ENCODE assay signal across 14 cellular contexts in the genomic region with DNA sequence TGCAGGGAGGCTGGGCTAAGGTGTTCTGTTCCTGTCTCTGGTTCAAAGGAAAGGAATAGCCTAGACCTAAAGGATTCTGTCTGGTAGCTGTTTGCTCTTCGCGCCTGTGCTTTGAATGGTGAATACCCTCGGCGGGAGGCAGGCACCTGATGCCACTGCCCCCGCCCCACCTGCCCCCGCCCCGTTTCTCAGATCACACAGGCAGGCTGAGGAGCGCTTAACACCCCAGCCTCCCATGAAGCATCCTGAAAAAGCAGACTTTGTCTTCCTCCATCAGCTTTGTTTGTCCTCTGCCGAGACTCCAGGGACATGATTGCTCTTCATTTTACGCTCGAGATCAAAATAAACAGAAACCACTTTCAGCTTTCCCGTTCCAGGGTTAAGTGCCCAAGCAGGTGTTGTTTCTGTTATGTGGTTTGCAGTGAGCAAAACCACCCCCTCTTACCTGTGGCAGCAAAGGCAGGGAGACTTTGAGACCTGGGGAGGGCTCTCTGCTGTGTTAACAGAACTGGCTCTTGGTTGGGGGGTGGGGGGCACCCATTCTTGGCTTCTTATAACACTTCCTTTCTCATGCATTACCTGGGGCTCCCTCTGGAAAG.
DNase-seq lines count a peak whose midpoint lies in the region; ATAC-seq and TF ChIP-seq lines count a peak whose summit lies in the region.
"Had no signal": no experiment of that assay in that cellular context is flagged by ENCODE, and none has a peak within 500 bp of the region (broad histone marks: within the 10 kb centered on the region; RNA-seq: fewer than 3 reads in every experiment).

No MANE protein-coding gene starts in this region.

- H3K36me3 Mint-ChIP-seq in neural progenitor cell: peaks cover 2% of the 10 kb centered on the region
- no peaks in the 10 kb centered on the region for H3K36me3 Mint-ChIP-seq in activated T-cell treated with anti-CD3 and anti-CD28 coated beads, Interleukin-2, amount 50 U/mL, for 4 hours (ENCODE audit: insufficient read depth)
- no peaks in the 10 kb centered on the region for H3K36me3 Mint-ChIP-seq in naive thymus-derived CD4-positive, alpha-beta T cell

- CTCF ChIA-PET in HEK293T (lab: Yijun Ruan, JAX): no interaction called here
- CTCF ChIA-PET in naive thymus-derived CD4-positive, alpha-beta T cell (lab: Charles Lee): no interaction called here

- H3K9me3 ChIP-seq in HUES48 (ENCODE audit: control insufficient read depth, insufficient read depth, low read length) (no peaks in the 10 kb centered on the region), neural progenitor cell (ENCODE audit: low read depth) (no peaks in the 10 kb centered on the region)
- no peaks in the 10 kb centered on the region for H3K9me3 ChIP-seq in naive thymus-derived CD4-positive, alpha-beta T cell (ENCODE audit: control insufficient read depth in 2 of 3, low read length in 3 of 3)
- H3K9me3 ChIP-seq: heart right ventricle had no signal

- no peak for TF ChIP-seq CTCF in neural progenitor cell (IDR thresholded peaks at IDR 0.05)

- no peaks in the 10 kb centered on the region for H3K9me3 Mint-ChIP-seq in neural progenitor cell
- H3K9me3 Mint-ChIP-seq in activated T-cell treated with anti-CD3 and anti-CD28 coated beads, Interleukin-2, amount 50 U/mL, for 4 hours: no peaks in the 10 kb centered on the region
- no peaks in the 10 kb centered on the region for H3K9me3 Mint-ChIP-seq in naive thymus-derived CD4-positive, alpha-beta T cell
- H3K9me3 Mint-ChIP-seq: activated naive CD8-positive, alpha-beta T cell treated with anti-CD3 and anti-CD28 coated beads, Interleukin-2, amount 50 U/mL, for 24 hours had no signal

- H3F3A ChIP-seq in neural progenitor cell (ENCODE audit: low read depth): peaks cover 37% of the 10 kb centered on the region

- H3K27me3 ChIP-seq in HUES48 (ENCODE audit: control insufficient read depth, insufficient read depth, low read length) (no peaks in the 10 kb centered on the region), neural progenitor cell (no peaks in the 10 kb centered on the region)
- no peaks in the 10 kb centered on the region for H3K27me3 ChIP-seq in naive thymus-derived CD4-positive, alpha-beta T cell (ENCODE audit: control insufficient read depth in 2 of 2, insufficient read depth in 2 of 2, low read length in 2 of 2)
- H3K27me3 ChIP-seq: heart right ventricle had no signal

- H4K20me1 ChIP-seq in neural progenitor cell (ENCODE audit: low read depth): no peaks in the 10 kb centered on the region

- intact Hi-C loops in naive thymus-derived CD4-positive, alpha-beta T cell (cut with micrococcal nuclease): loop anchor here in 1 of 2 donors (5.0 kb wide), 1 partner anchor 969 kb away; no protein-coding TSS in a partner anchor

- peak overlapping the region; percentile 60 for H3K4me2 ChIP-seq in neural progenitor cell

- ATAC-seq in activated T-cell treated with anti-CD3 and anti-CD28 coated beads, Interleukin-2, amount 50 U/mL, for 4 hours: no peak
- no peak for ATAC-seq in naive thymus-derived CD4-positive, alpha-beta T cell
- no peak for ATAC-seq in HG02610 (IDR thresholded peaks at IDR 0.05; ENCODE audit: unreplicated experiment)
- ATAC-seq: activated naive CD8-positive, alpha-beta T cell treated with anti-CD3 and anti-CD28 coated beads, Interleukin-2, amount 50 U/mL, for 24 hours; heart right ventricle had no signal

- H3K36me3 ChIP-seq in HUES48 (ENCODE audit: control insufficient read depth, insufficient read depth, low read length): no peaks in the 10 kb centered on the region
- no peaks in the 10 kb centered on the region for H3K36me3 ChIP-seq in neural progenitor cell
- H3K36me3 ChIP-seq in naive thymus-derived CD4-positive, alpha-beta T cell (ENCODE audit: control insufficient read depth in 2 of 3, insufficient read depth in 3 of 3, low read length in 3 of 3): no peaks in the 10 kb centered on the region
- H3K36me3 ChIP-seq: heart right ventricle had no signal

- H3K4me3 ChIP-seq in HUES48 (ENCODE audit: low read depth, low read length) (peak overlapping the region; percentile 46; the same call in 1 of the 2 replicates), neural progenitor cell (no peak overlapping the region)
- H3K4me3 ChIP-seq in naive thymus-derived CD4-positive, alpha-beta T cell (ENCODE audit: low read length): no peak overlapping the region
- H3K4me3 ChIP-seq: heart right ventricle, skin epidermis had no signal

- H3K4me3 Mint-ChIP-seq in neural progenitor cell: no peak overlapping the region
- H3K4me3 Mint-ChIP-seq in activated T-cell treated with anti-CD3 and anti-CD28 coated beads, Interleukin-2, amount 50 U/mL, for 4 hours: no peak overlapping the region
- H3K4me3 Mint-ChIP-seq in naive thymus-derived CD4-positive, alpha-beta T cell: peak overlapping the region in 3 of 10 donors; percentile 0 to 57 (median 9)
- H3K4me3 Mint-ChIP-seq: activated naive CD8-positive, alpha-beta T cell treated with anti-CD3 and anti-CD28 coated beads, Interleukin-2, amount 50 U/mL, for 24 hours had no signal

- no peaks in the 10 kb centered on the region for H3K79me2 ChIP-seq in neural progenitor cell (ENCODE audit: low read depth)

- peaks cover 6% of the 10 kb centered on the region for H3K27me3 Mint-ChIP-seq in neural progenitor cell (ENCODE audit: insufficient read depth, low read depth)
- no peaks in the 10 kb centered on the region for H3K27me3 Mint-ChIP-seq in activated T-cell treated with anti-CD3 and anti-CD28 coated beads, Interleukin-2, amount 50 U/mL, for 4 hours (ENCODE audit: low read depth)
- H3K27me3 Mint-ChIP-seq in naive thymus-derived CD4-positive, alpha-beta T cell: peaks cover 0 to 12% (median 0%) of the 10 kb centered on the region in 5 donors
- H3K27me3 Mint-ChIP-seq: activated naive CD8-positive, alpha-beta T cell treated with anti-CD3 and anti-CD28 coated beads, Interleukin-2, amount 50 U/mL, for 24 hours had no signal

- no peak overlapping the region for H3K27ac Mint-ChIP-seq in neural progenitor cell
- peak overlapping the region in 1 of 9 donors; percentile 75 for H3K27ac Mint-ChIP-seq in naive thymus-derived CD4-positive, alpha-beta T cell
- H3K27ac Mint-ChIP-seq: activated naive CD8-positive, alpha-beta T cell treated with anti-CD3 and anti-CD28 coated beads, Interleukin-2, amount 50 U/mL, for 24 hours had no signal

- no peak overlapping the region for H2AFZ ChIP-seq in neural progenitor cell (replicated peaks)

- DNase-seq in NCI-H2081 (lab: John Stamatoyannopoulos, UW): peak; percentile 80 to 95
- DNase-seq in SHP77 (lab: John Stamatoyannopoulos, UW): peak; percentile 90 to 96
- peak; percentile 67 for DNase-seq in neural progenitor cell (ENCODE audit: low spot score)
- DNase-seq in activated T-cell treated with anti-CD3 and anti-CD28 coated beads, Interleukin-2, amount 50 U/mL, for 4 hours: no peak
- no peak for DNase-seq in HEK293T (ENCODE audit: extremely low spot score)
- DNase-seq in naive thymus-derived CD4-positive, alpha-beta T cell: no peak
- DNase-seq: activated CD8-positive, alpha-beta memory T cell treated with anti-CD3 and anti-CD28 coated beads, Interleukin-2, amount 50 U/mL, for 48 hours; activated naive CD8-positive, alpha-beta T cell treated with anti-CD3 and anti-CD28 coated beads, Interleukin-2, amount 50 U/mL, for 24 hours; cerebellar nuclear complex; erythroblast; heart right ventricle had no signal

- H3K27ac ChIP-seq in HUES48 (ENCODE audit: low read depth, low read length) (peak overlapping the region; percentile 82), neural progenitor cell (no peak overlapping the region)
- no peak overlapping the region for H3K27ac ChIP-seq in naive thymus-derived CD4-positive, alpha-beta T cell (ENCODE audit: low read depth, low read length)
- H3K27ac ChIP-seq: heart right ventricle, skin epidermis had no signal

- peaks cover 16% of the 10 kb centered on the region for H3K4me1 Mint-ChIP-seq in neural progenitor cell
- peaks cover 9% of the 10 kb centered on the region for H3K4me1 Mint-ChIP-seq in activated T-cell treated with anti-CD3 and anti-CD28 coated beads, Interleukin-2, amount 50 U/mL, for 4 hours (ENCODE audit: low read depth)
- H3K4me1 Mint-ChIP-seq in naive thymus-derived CD4-positive, alpha-beta T cell: peaks cover 3 to 14% (median 8%) of the 10 kb centered on the region in 7 donors

- H3K4me1 ChIP-seq in HUES48 (ENCODE audit: control insufficient read depth, insufficient read depth, low read length) (peaks cover 34% of the 10 kb centered on the region), neural progenitor cell (peaks cover 53% of the 10 kb centered on the region)
- no peaks in the 10 kb centered on the region for H3K4me1 ChIP-seq in naive thymus-derived CD4-positive, alpha-beta T cell (ENCODE audit: control insufficient read depth in 2 of 2, insufficient read depth in 2 of 2, low read length in 2 of 2)

- H3K9ac ChIP-seq in HUES48 (ENCODE audit: low read depth, low read length) (0 out of 2 replicates have a peak overlapping the region, but pooled peaks have one; percentile 16), neural progenitor cell (no peak overlapping the region)

- POLR2A ChIA-PET in HEK293T (lab: Yijun Ruan, JAX): no interaction called here
- POLR2A ChIA-PET in naive thymus-derived CD4-positive, alpha-beta T cell (lab: Charles Lee): no interaction called here

TF ChIP-seq in HEK293T, 16 proteins besides CTCF, POLR2A, EP300 and RAD21:
- TF ChIP-seq ELF4 (IDR thresholded peaks at IDR 0.05): no peak
- no peak for TF ChIP-seq FOXK2 (IDR thresholded peaks at IDR 0.05)
- no peak for TF ChIP-seq HDGF (IDR thresholded peaks at IDR 0.05; ENCODE audit: borderline replicate concordance)
- no peak for TF ChIP-seq TARDBP (IDR thresholded peaks at IDR 0.05)
- TF ChIP-seq NFRKB (IDR thresholded peaks at IDR 0.05): no peak
- no peak for TF ChIP-seq FOXA1 (IDR thresholded peaks at IDR 0.05)
- no peak for TF ChIP-seq L3MBTL2 (conservative IDR thresholded peaks at IDR 0.05)
- no peak for TF ChIP-seq SP1 (IDR thresholded peaks at IDR 0.05)
- TF ChIP-seq BHLHE40 (IDR thresholded peaks at IDR 0.05; ENCODE audit: borderline replicate concordance): no peak
- TF ChIP-seq, protein P1, sequence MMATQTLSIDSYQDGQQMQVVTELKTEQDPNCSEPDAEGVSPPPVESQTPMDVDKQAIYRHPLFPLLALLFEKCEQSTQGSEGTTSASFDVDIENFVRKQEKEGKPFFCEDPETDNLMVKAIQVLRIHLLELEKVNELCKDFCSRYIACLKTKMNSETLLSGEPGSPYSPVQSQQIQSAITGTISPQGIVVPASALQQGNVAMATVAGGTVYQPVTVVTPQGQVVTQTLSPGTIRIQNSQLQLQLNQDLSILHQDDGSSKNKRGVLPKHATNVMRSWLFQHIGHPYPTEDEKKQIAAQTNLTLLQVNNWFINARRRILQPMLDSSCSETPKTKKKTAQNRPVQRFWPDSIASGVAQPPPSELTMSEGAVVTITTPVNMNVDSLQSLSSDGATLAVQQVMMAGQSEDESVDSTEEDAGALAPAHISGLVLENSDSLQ (IDR thresholded peaks at IDR 0.05): no peak
- no peak for TF ChIP-seq LEF1 (IDR thresholded peaks at IDR 0.05; ENCODE audit: borderline replicate concordance)
- TF ChIP-seq SUZ12 (IDR thresholded peaks at IDR 0.05): no peak
- no peak for TF ChIP-seq ARNT (IDR thresholded peaks at IDR 0.05)
- no peak for TF ChIP-seq CTBP1 (IDR thresholded peaks at IDR 0.05; ENCODE audit: borderline replicate concordance)
- no peak for TF ChIP-seq FOXM1 (IDR thresholded peaks at IDR 0.05; ENCODE audit: borderline replicate concordance)

Comparison
In these comparisons a context has a peak if more than half of its experiments do, and no peak if none do; other contexts are left out.
1. DNase-seq: peak in NCI-H2081 (2 of 2), SHP77 (2 of 2) and neural progenitor cell (single experiment); none in activated T-cell treated with anti-CD3 and anti-CD28 coated beads, Interleukin-2, amount 50 U/mL, for 4 hours (single experiment), HEK293T (single experiment) and naive thymus-derived CD4-positive, alpha-beta T cell (0 of 9).